ENCODE assay signal across 8 cellular contexts in the genomic region with DNA sequence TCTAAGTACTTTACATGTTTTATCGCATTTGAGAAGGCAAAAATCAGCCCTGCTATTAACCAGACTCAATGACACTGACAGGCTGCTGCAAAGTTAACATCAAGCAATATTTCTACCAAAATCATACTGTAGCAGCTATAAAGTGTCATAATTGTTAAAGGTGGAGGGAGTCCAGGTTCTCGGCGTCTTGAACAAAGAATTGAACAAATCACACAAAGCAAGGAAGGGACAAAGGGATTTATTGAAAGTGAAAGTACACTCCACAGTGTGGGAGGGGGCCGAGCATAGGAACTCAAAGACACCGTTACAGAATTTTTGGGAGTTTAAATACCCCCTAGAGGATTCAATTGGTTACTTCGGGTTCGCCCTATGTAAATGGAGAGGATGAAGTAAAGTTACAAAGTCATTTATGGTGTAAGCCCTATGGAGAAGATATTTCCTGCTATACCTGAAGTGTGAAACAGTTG. TPM values are rescaled to one million over a fixed set of nuclear protein-coding genes. Genes with fewer than 3 reads are reported as not detected.
DNase-seq lines count a peak whose midpoint lies in the region; ATAC-seq and TF ChIP-seq lines count a peak whose summit lies in the region.

No MANE protein-coding gene starts in this region.

- peaks cover 19% of the 10 kb centered on the region for H3K4me1 ChIP-seq in CD4-positive, alpha-beta memory T cell (ENCODE audit: insufficient read depth, low read length)
- H3K4me1 ChIP-seq in neuronal stem cell (ENCODE audit: control insufficient read depth in 2 of 2, insufficient read depth in 1 of 2, low read depth in 1 of 2, low read length in 2 of 2): no peaks in the 10 kb centered on the region

- H3K27me3 ChIP-seq in CD4-positive, alpha-beta memory T cell (ENCODE audit: insufficient read depth, low read length): no peaks in the 10 kb centered on the region
- H3K27me3 ChIP-seq in MG63 (no peaks in the 10 kb centered on the region), dorsolateral prefrontal cortex (no peaks in the 10 kb centered on the region), neuronal stem cell (ENCODE audit: control insufficient read depth in 3 of 3, insufficient read depth in 3 of 3, low read depth in 1 of 3, low read length in 3 of 3) (peaks cover 0 to 23% (median 7%) of the 10 kb centered on the region in 3 experiments)

- H3K4me2 ChIP-seq in neuronal stem cell (ENCODE audit: insufficient read depth, low read length, poor library complexity, severe bottlenecking): no peak overlapping the region

- peak overlapping the region in 6 of 7 donors; percentile 5 to 89 (median 60) for H3K27ac Mint-ChIP-seq in CD4-positive, alpha-beta memory T cell
- H3K27ac Mint-ChIP-seq in stimulated activated memory B cell treated with anti-CD40 and anti-IgM and Interleukin-4, amounts not matched to agents 10 μg/mL and 1 μg/mL and 100 μg/mL, for 72 hours: no peak overlapping the region

- no peaks in the 10 kb centered on the region for H3K9me3 Mint-ChIP-seq in CD4-positive, alpha-beta memory T cell
- H3K9me3 Mint-ChIP-seq in stimulated activated memory B cell treated with anti-CD40 and anti-IgM and Interleukin-4, amounts not matched to agents 10 μg/mL and 1 μg/mL and 100 μg/mL, for 72 hours: no peaks in the 10 kb centered on the region

- H3K27ac ChIP-seq in CD4-positive, alpha-beta memory T cell (ENCODE audit: low read depth, low read length): peak overlapping the region; percentile 49
- H3K27ac ChIP-seq in dorsolateral prefrontal cortex: peak overlapping the region in 9 of 59 donors; percentile 5 to 77 (median 16)
- H3K27ac ChIP-seq in neuronal stem cell (replicated peaks; ENCODE audit: low read length): no peak overlapping the region

- intact Hi-C loops in CD4-positive, alpha-beta memory T cell (cut with micrococcal nuclease): loop anchor here (1.0 kb wide), 1 partner anchor 13 kb away; a partner anchor contains a TSS
- intact Hi-C loops in dorsolateral prefrontal cortex (cut with DNase I): loop anchor here in 1 of 2 donors (5.0 kb wide), 1 partner anchor 97 kb away; a partner anchor contains a TSS

- H3K27me3 Mint-ChIP-seq in CD4-positive, alpha-beta memory T cell: peaks cover 0 to 3% of the 10 kb centered on the region in 2 donors
- H3K27me3 Mint-ChIP-seq in stimulated activated memory B cell treated with anti-CD40 and anti-IgM and Interleukin-4, amounts not matched to agents 10 μg/mL and 1 μg/mL and 100 μg/mL, for 72 hours: peaks cover 42% of the 10 kb centered on the region

- H3K36me3 Mint-ChIP-seq in CD4-positive, alpha-beta memory T cell: peaks cover 3 to 4% of the 10 kb centered on the region in 2 donors
- no peaks in the 10 kb centered on the region for H3K36me3 Mint-ChIP-seq in stimulated activated memory B cell treated with anti-CD40 and anti-IgM and Interleukin-4, amounts not matched to agents 10 μg/mL and 1 μg/mL and 100 μg/mL, for 72 hours

- H2BK120ac ChIP-seq in neuronal stem cell (ENCODE audit: low read depth, low read length): no peak overlapping the region

- no peak overlapping the region for H3K9ac ChIP-seq in neuronal stem cell (ENCODE audit: low read depth, low read length, poor library complexity)

- H3K79me1 ChIP-seq in neuronal stem cell (ENCODE audit: low read depth, low read length): no peaks in the 10 kb centered on the region

- peak overlapping the region; percentile 3 to 59 for H3K4me3 ChIP-seq in CD4-positive, alpha-beta memory T cell (ENCODE audit: low read length in 2 of 2)
- H3K4me3 ChIP-seq in MG63 (peak overlapping the region; percentile 43), dorsolateral prefrontal cortex (peak overlapping the region; percentile 52 to 94 (median 80)), neuronal stem cell (ENCODE audit: low read length in 2 of 2) (no peak overlapping the region)

- no peak overlapping the region for H3K14ac ChIP-seq in neuronal stem cell (ENCODE audit: low read length)

- no peak overlapping the region for H3K23ac ChIP-seq in neuronal stem cell (ENCODE audit: low read depth, low read length, poor library complexity)

- H3K9me3 ChIP-seq in CD4-positive, alpha-beta memory T cell (ENCODE audit: control insufficient read depth in 1 of 2, low read length in 2 of 2): no peaks in the 10 kb centered on the region
- H3K9me3 ChIP-seq in MG63 (no peaks in the 10 kb centered on the region; the same call in 1 of the 2 replicates), neuronal stem cell (replicated peaks in 1 of 2; ENCODE audit: control insufficient read depth in 2 of 2, insufficient read depth in 1 of 2, low read depth in 1 of 2, low read length in 2 of 2) (peaks cover 0 to 3% of the 10 kb centered on the region in 2 donors)

- no peak overlapping the region for H3K4ac ChIP-seq in neuronal stem cell (ENCODE audit: low read length)

- H3K4me3 Mint-ChIP-seq in CD4-positive, alpha-beta memory T cell: peak overlapping the region in 7 of 8 donors; percentile 88 to 96 (median 91)
- no peak overlapping the region for H3K4me3 Mint-ChIP-seq in stimulated activated memory B cell treated with anti-CD40 and anti-IgM and Interleukin-4, amounts not matched to agents 10 μg/mL and 1 μg/mL and 100 μg/mL, for 72 hours

- peak in 3 of 56 donors; percentile 9 to 19 (median 14) for TF ChIP-seq CTCF in dorsolateral prefrontal cortex (IDR thresholded peaks at IDR 0.05 in 54 of 56, conservative IDR thresholded peaks at IDR 0.05 in 2 of 56; ENCODE audit: low read depth in 1 of 56, partially characterized antibody in 56 of 56)

- no peaks in the 10 kb centered on the region for H3K36me3 ChIP-seq in CD4-positive, alpha-beta memory T cell (ENCODE audit: insufficient read depth, low read length)
- no peaks in the 10 kb centered on the region for H3K36me3 ChIP-seq in MG63
- no peaks in the 10 kb centered on the region for H3K36me3 ChIP-seq in neuronal stem cell (replicated peaks in 1 of 2; ENCODE audit: control insufficient read depth in 2 of 2, insufficient read depth in 2 of 2, low read length in 2 of 2)

- H3K18ac ChIP-seq in neuronal stem cell (ENCODE audit: low read length): no peak overlapping the region

- H2BK15ac ChIP-seq in neuronal stem cell (ENCODE audit: low read length): no peak overlapping the region

- H2AFZ ChIP-seq in neuronal stem cell (ENCODE audit: low read length): peak overlapping the region; percentile 46

- DNase-seq in CD4-positive, alpha-beta memory T cell: peak in 2 of 5 donors; percentile 2 to 46
- DNase-seq in MG63 (no peak), dorsolateral prefrontal cortex (no peak), neuronal stem cell (ENCODE audit: low spot score) (no peak), NCI-H1417 treated with DMSO at 0.1 percent for 48 hours (lab: John Stamatoyannopoulos, UW) (no peak), DMS79 (lab: John Stamatoyannopoulos, UW) (no peak), NCI-H187 treated with DMSO at 0.1 percent for 48 hours (lab: John Stamatoyannopoulos, UW) (no peak)

- H2BK12ac ChIP-seq in neuronal stem cell (ENCODE audit: low read length): no peak overlapping the region

- peaks cover 12 to 22% (median 17%) of the 10 kb centered on the region in 4 donors for H3K4me1 Mint-ChIP-seq in CD4-positive, alpha-beta memory T cell
- peaks cover 15% of the 10 kb centered on the region for H3K4me1 Mint-ChIP-seq in stimulated activated memory B cell treated with anti-CD40 and anti-IgM and Interleukin-4, amounts not matched to agents 10 μg/mL and 1 μg/mL and 100 μg/mL, for 72 hours

- H2BK5ac ChIP-seq in neuronal stem cell (ENCODE audit: low read length): no peak overlapping the region

- ATAC-seq in stimulated activated memory B cell treated with anti-CD40 and anti-IgM and Interleukin-4, amounts not matched to agents 10 μg/mL and 1 μg/mL and 100 μg/mL, for 72 hours: no peak

- no CpG with 5 or more reads among the region's 7 CpGs for WGBS in neuronal stem cell (ENCODE audit: extremely low coverage in 2 of 2, insufficient read length in 2 of 2, insufficient replicate concordance in 1 of 2), 2 donors

- H4K8ac ChIP-seq in neuronal stem cell (ENCODE audit: low read depth, low read length): no peak overlapping the region

- CTCF ChIA-PET in CD4-positive, alpha-beta memory T cell (lab: Charles Lee; ENCODE audit: partially characterized antibody): no interaction called here

- POLR2A ChIA-PET in CD4-positive, alpha-beta memory T cell (lab: Charles Lee; ENCODE audit: partially characterized antibody): interaction anchor here (0.6 kb wide), 1 partner anchor 1125 kb away, joined by 3 read pairs; a partner anchor contains a TSS

- no peak overlapping the region for H2AK5ac ChIP-seq in neuronal stem cell (ENCODE audit: low read depth, low read length)

- H4K91ac ChIP-seq in neuronal stem cell (ENCODE audit: low read depth, low read length, poor library complexity): no peak overlapping the region

RNA-seq across cellular contexts. Expression of a gene that starts 12.9 kb away (rescaled TPM):
- total RNA-seq in CD4-positive, alpha-beta memory T cell: 1 to 10 TPM; 3.3 to 3.7 TPM
- polyA plus RNA-seq in CD4-positive, alpha-beta memory T cell: 1 to 10 TPM; 1.8 TPM
- 3.3 and 5.3 TPM in 2 replicates for total RNA-seq in MG63 (2014; rRNA removed; shearing (Covaris generic); ENCODE audit: low replicate concordance)
- total RNA-seq in dorsolateral prefrontal cortex: 10 to 100 TPM in 90 of 120 experiments, 1 to 10 TPM in 30; 4.1 to 20.8 (median 12.3) TPM
- polyA plus RNA-seq in neuronal stem cell (2013, experiment 1 of 2): 13.4 TPM
- 13.8 TPM for polyA plus RNA-seq in neuronal stem cell (2013, experiment 2 of 2)

Comparison
In these comparisons a context has a peak if more than half of its experiments do, and no peak if none do; other contexts are left out.
1. H3K4me3 ChIP-seq: peak in CD4-positive, alpha-beta memory T cell (2 of 2), MG63 (single experiment) and dorsolateral prefrontal cortex (59 of 59); none in neuronal stem cell (0 of 2).